Comparison of ENCODE assay signal across 8 cellular contexts in the genomic region with DNA sequence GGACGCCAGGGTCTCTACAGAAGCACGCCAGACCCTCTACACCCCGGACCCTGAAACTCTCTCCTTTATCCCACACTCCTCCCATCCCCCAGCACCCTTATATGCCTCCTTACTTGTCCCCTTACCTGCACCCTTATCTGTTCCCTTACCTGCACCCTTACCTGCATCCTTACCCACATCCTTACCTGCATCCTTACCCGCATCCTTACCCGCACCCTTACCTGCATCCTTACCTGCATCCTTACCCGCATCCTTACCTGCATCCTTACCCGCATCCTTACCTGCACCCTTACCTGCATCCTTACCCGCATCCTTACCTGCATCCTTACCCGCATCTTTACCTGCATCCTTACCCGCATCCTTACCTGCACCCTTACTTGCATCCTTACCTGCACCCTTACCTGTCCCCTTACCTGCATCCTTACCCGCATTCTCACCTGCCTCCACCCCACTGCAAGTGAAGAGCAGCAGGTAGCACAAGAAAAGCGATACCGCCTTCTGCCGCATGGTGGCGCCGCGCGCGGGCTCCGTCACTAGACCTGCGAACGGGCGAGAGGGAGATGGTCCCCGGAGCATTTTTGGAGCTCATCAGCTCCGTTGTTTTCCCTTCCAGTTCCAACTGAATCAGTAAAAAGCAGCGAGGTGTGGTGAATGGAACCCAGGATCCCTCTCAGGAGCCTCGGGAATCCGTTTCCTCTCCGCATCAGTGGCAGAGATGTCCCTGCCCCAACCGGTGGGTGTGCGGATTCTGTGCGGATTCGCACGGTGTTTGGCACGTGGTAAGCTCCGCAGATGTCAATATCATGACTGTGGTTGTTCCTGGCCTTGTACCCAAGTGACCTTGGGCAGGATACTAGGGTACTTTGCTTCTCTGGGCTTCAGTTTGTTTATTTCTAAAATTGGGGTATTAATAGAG. TPM values are rescaled to one million over a fixed set of nuclear protein-coding genes. Genes with fewer than 3 reads are reported as not detected.
DNase-seq lines count a peak whose midpoint lies in the region; ATAC-seq, FAIRE-seq and TF ChIP-seq lines count a peak whose summit lies in the region.

No MANE protein-coding gene starts in this region.

- DNase-seq in AG09309 (ENCODE audit: low read depth) = no peak
- DNase-seq in GM19239 (ENCODE audit: insufficient read length, low spot score) = peak; percentile 70
- peak; percentile 31 for DNase-seq in NCI-H510A treated with DMSO at 0.1 percent for 48 hours (lab: John Stamatoyannopoulos, UW)
- peak; percentile 64 to 79 for DNase-seq in activated CD8-positive, alpha-beta memory T cell treated with anti-CD3 and anti-CD28 coated beads for 4 hours (ENCODE audit: low read depth in 2 of 2)
- DNase-seq in H1 (ENCODE audit: low read depth in 1 of 2, low spot score in 2 of 2) = peak in 1 of 2 experiments; percentile 99
- DNase-seq in mucosa of descending colon = peak; percentile 86 to 91 (median 90)
- peak; percentile 75 for DNase-seq in stimulated activated CD8-positive, alpha-beta memory T cell treated with anti-CD3 and anti-CD28 coated beads, Interleukin-4, amount 100 ng/mL, for 1 hour (ENCODE audit: low read depth in 2 of 2, low spot score in 1 of 2)

- H2BK5ac ChIP-seq in H1 (ENCODE audit: low read depth, low read length) = no peak overlapping the region

- H3K79me2 ChIP-seq in H1 (ENCODE audit: control insufficient read depth in 1 of 2, insufficient read depth in 2 of 2, low read length in 2 of 2) = no peaks in the 10 kb centered on the region

- peak overlapping the region; percentile 93 for H3K18ac ChIP-seq in H1 (ENCODE audit: extremely low read depth, low read length)

- no peak overlapping the region for H3K56ac ChIP-seq in H1 (replicated peaks; ENCODE audit: insufficient read length, low read depth, low read length)

- H3K36me3 ChIP-seq in H1 (ENCODE audit: control insufficient read depth in 2 of 4, insufficient read depth in 4 of 4, low read length in 3 of 4) = no peaks in the 10 kb centered on the region
- H3K36me3 ChIP-seq in mucosa of descending colon (ENCODE audit: low read depth) = no peaks in the 10 kb centered on the region

- no peak overlapping the region for H4K5ac ChIP-seq in H1 (ENCODE audit: insufficient read length, low read depth, low read length)

- H3K4me2 ChIP-seq in H1 (ENCODE audit: insufficient read depth in 1 of 2, low read depth in 2 of 2, low read length in 2 of 2) = peak overlapping the region; percentile 13 to 71; a peak in 3 of 4 replicates

- H2BK15ac ChIP-seq in H1 (ENCODE audit: low read length) = 0 out of 2 replicates have a peak overlapping the region, but pooled peaks have one; percentile 40

- H3K4me3 ChIP-seq in AG09309 (ENCODE audit: control insufficient read depth, low read depth, low read length) = peak overlapping the region; percentile 48
- H3K4me3 ChIP-seq in H1 (ENCODE audit: extremely low read depth in 1 of 4, insufficient read depth in 2 of 4, low read depth in 3 of 4, low read length in 4 of 4) = peak overlapping the region in 3 of 4 experiments; percentile 13 to 48 (median 15); a peak in 4 of 8 replicates
- H3K4me3 ChIP-seq in mucosa of descending colon = no peak overlapping the region

- no peak overlapping the region for H3K9ac ChIP-seq in H1 (replicated peaks in 1 of 4; ENCODE audit: extremely low read depth in 1 of 4, low read depth in 3 of 4, low read length in 3 of 4)

- H2BK12ac ChIP-seq in H1 (ENCODE audit: low read depth, low read length) = peak overlapping the region; percentile 80; the same call in 1 of the 2 replicates

- intact Hi-C loops in mucosa of descending colon (cut with DNase I, micrococcal nuclease) = no loop called here

- no peak overlapping the region for H3K27ac ChIP-seq in H1 (ENCODE audit: low read depth, low read length)

- H3K27me3 ChIP-seq in H1 (replicated peaks in 1 of 4; ENCODE audit: control insufficient read depth in 3 of 4, extremely low read depth in 1 of 4, insufficient read depth in 3 of 4, low read length in 3 of 4) = peaks cover 0 to 7% (median 4%) of the 10 kb centered on the region in 4 experiments; a peak in 2 of 7 replicates

- no peak for TF ChIP-seq POLR2A in H1 (IDR thresholded peaks at IDR 0.05; ENCODE audit: control extremely low read depth in 1 of 2, low read depth in 2 of 2, low read length in 2 of 2)

- no peak overlapping the region for H3K4ac ChIP-seq in H1 (replicated peaks; ENCODE audit: insufficient read length, low read depth, low read length)

- 32% methylated on average over 36 of the region's 36 CpGs; no CpG with 5 or more reads in 1 of the 2 experiments for WGBS in H1 (ENCODE audit: extremely low coverage in 1 of 2, insufficient coverage in 1 of 2, insufficient read length in 1 of 2, insufficient replicate concordance in 2 of 2, low coverage in 1 of 2, low lambda C conversion rate in 2 of 2, missing lambda C conversion rate in 1 of 2), 2 experiments

- no peaks in the 10 kb centered on the region for H4K20me1 ChIP-seq in H1 (replicated peaks in 1 of 2; ENCODE audit: control insufficient read depth in 1 of 2, insufficient read depth in 2 of 2, low read length in 2 of 2)

- ATAC-seq in mucosa of descending colon = peak; percentile 67
- ATAC-seq in GM18520 (IDR thresholded peaks at IDR 0.05; ENCODE audit: unreplicated experiment) = no peak

- H4K8ac ChIP-seq in H1 (ENCODE audit: extremely low read depth, insufficient read depth, low read length) = no peak overlapping the region

- TF ChIP-seq RAD21 in H1 (IDR thresholded peaks at IDR 0.05 in 1 of 2, conservative IDR thresholded peaks at IDR 0.05 in 1 of 2; ENCODE audit: low read depth in 2 of 2, low read length in 2 of 2) = peak; percentile 77 to 85

- H3K4me1 ChIP-seq in H1 (replicated peaks in 1 of 4; ENCODE audit: control insufficient read depth in 3 of 4, insufficient read depth in 4 of 4, low read length in 3 of 4) (peaks cover 2 to 11% (median 7%) of the 10 kb centered on the region in 4 experiments; a peak in 5 of 7 replicates), mucosa of descending colon (ENCODE audit: low read depth) (peaks cover 13% of the 10 kb centered on the region)

- no peaks in the 10 kb centered on the region for H3K79me1 ChIP-seq in H1 (ENCODE audit: low read depth, low read length)

- FAIRE-seq in GM19239 (lab: Jason Lieb, UNC) (peak; percentile 87), H1 (lab: Jason Lieb, UNC) (peak; percentile 39)

- H2BK20ac ChIP-seq in H1 (ENCODE audit: low read length) = no peak overlapping the region

- H3K14ac ChIP-seq in H1 (ENCODE audit: insufficient read length) = no peak overlapping the region

- H3K23me2 ChIP-seq in H1 (ENCODE audit: low read depth, low read length) = peaks cover 2% of the 10 kb centered on the region; the same call in 1 of the 2 replicates

- H2BK120ac ChIP-seq in H1 (replicated peaks; ENCODE audit: low read depth, low read length) = peak overlapping the region; percentile 7

- H2AFZ ChIP-seq in H1 (ENCODE audit: low read length) = peak overlapping the region; percentile 99

- CTCF ChIA-PET in H1 (lab: Charles Lee; ENCODE audit: partially characterized antibody) = interaction anchor here (0.5 to 13.1 kb wide), 49 partner anchors 9 to 563 kb away, joined by 3 to 472 read pairs (median 4); partner anchors contain the start of genes AHDC1, FAM76A, MAP3K6 and STX12

- no peak overlapping the region for H2AK5ac ChIP-seq in H1 (ENCODE audit: low read depth, low read length)

- TF ChIP-seq CTCF in AG09309 (IDR thresholded peaks at IDR 0.05; ENCODE audit: control insufficient read depth, insufficient read depth, low read depth, low read length, missing control alignments) (peak; percentile 96), H1 (IDR thresholded peaks at IDR 0.05; ENCODE audit: control extremely low read depth in 1 of 3, insufficient read depth in 1 of 3, low read depth in 1 of 3, low read length in 3 of 3) (peak; percentile 80 to 96 (median 95)), mucosa of descending colon (IDR thresholded peaks at IDR 0.05) (peak; percentile 93)

- no peak overlapping the region for H3K23ac ChIP-seq in H1 (ENCODE audit: insufficient read length)

- no peaks in the 10 kb centered on the region for H3K9me3 ChIP-seq in H1 (ENCODE audit: insufficient read depth in 2 of 2, low read depth in 1 of 2, low read length in 1 of 2)
- no peaks in the 10 kb centered on the region for H3K9me3 ChIP-seq in mucosa of descending colon

- H4K91ac ChIP-seq in H1 (replicated peaks; ENCODE audit: insufficient read length, low read length) = no peak overlapping the region

- TF ChIP-seq EP300 in H1 (IDR thresholded peaks at IDR 0.05; ENCODE audit: borderline replicate concordance in 1 of 2, low read depth in 2 of 2, low read length in 2 of 2) = no peak

- POLR2A ChIA-PET in H1 (lab: Charles Lee; ENCODE audit: partially characterized antibody) = no interaction called here

RNA-seq across cellular contexts. Expression of gene IFI6, which starts 2.9 kb away (rescaled TPM):
- total RNA-seq in H1 (2021; fragmentation: NEBNext Ultra II Directional; extraction: Animal tissue kit (Norgen Biotek cat#: 25700)) = 4.9 and 6.1 TPM in 2 replicates
- 13.0 and 13.2 TPM in 2 replicates for polyA plus RNA-seq in H1 (2011; rRNA removed)
- polyA plus RNA-seq in H1 (2011; cell fraction: cytosol; rRNA removed) = 12.3 TPM
- 8.3 TPM for polyA plus RNA-seq in H1 (2011; cell fraction: nucleus; rRNA removed)
- 9.7 to 19.5 TPM (median 15.7 TPM) in 4 replicates for polyA plus RNA-seq in H1 (2012, experiment 1 of 2)
- polyA plus RNA-seq in H1 (2012, experiment 2 of 2) = 15.5 TPM
- polyA plus RNA-seq in H1 (2013, experiment 1 of 2) = 9.2 TPM
- 11.9 TPM for polyA plus RNA-seq in H1 (2013, experiment 2 of 2)
- polyA minus RNA-seq in H1 (2011; rRNA and poly(A)+ RNA removed) = 0.79 and 1.7 TPM in 2 replicates
- 2.9 TPM for polyA minus RNA-seq in H1 (2011; cell fraction: cytosol; rRNA and poly(A)+ RNA removed)
- 1.9 TPM for polyA minus RNA-seq in H1 (2011; cell fraction: nucleus; rRNA and poly(A)+ RNA removed)
- 10 to 100 TPM in 2 of 3 donors, 1 to 10 TPM in 1; 8.3 to 51.4 (median 45.4) TPM for total RNA-seq in mucosa of descending colon

RNA-seq across cellular contexts. Expression of gene FGR, which starts 34.1 kb away (rescaled TPM):
- total RNA-seq in H1 (2021; fragmentation: NEBNext Ultra II Directional; extraction: Animal tissue kit (Norgen Biotek cat#: 25700)) = 0.22 and 0.36 TPM in 2 replicates
- polyA plus RNA-seq in H1 (2011; rRNA removed) = 0.86 and 0.95 TPM in 2 replicates
- polyA plus RNA-seq in H1 (2011; cell fraction: cytosol; rRNA removed) = 0.62 TPM
- polyA plus RNA-seq in H1 (2011; cell fraction: nucleus; rRNA removed) = 1.6 TPM
- polyA plus RNA-seq in H1 (2012, experiment 1 of 2) = 0.39 to 0.50 TPM (median 0.42 TPM) in 3 of 4 replicates, not detected in the other
- polyA plus RNA-seq in H1 (2012, experiment 2 of 2) = 0.18 TPM
- polyA plus RNA-seq in H1 (2013, experiment 1 of 2) = 0.34 TPM
- polyA plus RNA-seq in H1 (2013, experiment 2 of 2) = 0.33 TPM
- 0.57 and 1.2 TPM in 2 replicates for polyA minus RNA-seq in H1 (2011; rRNA and poly(A)+ RNA removed)
- not detected for polyA minus RNA-seq in H1 (2011; cell fraction: cytosol; rRNA and poly(A)+ RNA removed)
- 0.60 TPM for polyA minus RNA-seq in H1 (2011; cell fraction: nucleus; rRNA and poly(A)+ RNA removed)
- 1 to 10 TPM; 2.3 to 5.7 (median 5.3) TPM for total RNA-seq in mucosa of descending colon

RNA-seq across cellular contexts. Expression of gene FAM76A, which starts 56.7 kb away (rescaled TPM):
- total RNA-seq in H1 (2021; fragmentation: NEBNext Ultra II Directional; extraction: Animal tissue kit (Norgen Biotek cat#: 25700)) = 12.8 and 16.2 TPM in 2 replicates
- polyA plus RNA-seq in H1 (2011; rRNA removed) = 2.7 and 3.4 TPM in 2 replicates
- polyA plus RNA-seq in H1 (2011; cell fraction: cytosol; rRNA removed) = 5.2 TPM
- 5.9 TPM for polyA plus RNA-seq in H1 (2011; cell fraction: nucleus; rRNA removed)
- polyA plus RNA-seq in H1 (2012, experiment 1 of 2) = 8.3 to 9.4 TPM (median 9.1 TPM) in 4 replicates
- polyA plus RNA-seq in H1 (2012, experiment 2 of 2) = 1.2 TPM
- 7.5 TPM for polyA plus RNA-seq in H1 (2013, experiment 1 of 2)
- polyA plus RNA-seq in H1 (2013, experiment 2 of 2) = 8.1 TPM
- polyA minus RNA-seq in H1 (2011; rRNA and poly(A)+ RNA removed) = 10.1 and 15.7 TPM in 2 replicates
- 10.3 TPM for polyA minus RNA-seq in H1 (2011; cell fraction: cytosol; rRNA and poly(A)+ RNA removed)
- 7.3 TPM for polyA minus RNA-seq in H1 (2011; cell fraction: nucleus; rRNA and poly(A)+ RNA removed)
- total RNA-seq in mucosa of descending colon = 10 to 100 TPM; 10.6 to 17.5 (median 14.0) TPM
